ENCODE assay signal across 9 cellular contexts in genomic region chr2:181312515-181312927, GRCh38.
DNase-seq lines count a peak whose midpoint lies in the region; ATAC-seq and TF ChIP-seq lines count a peak whose summit lies in the region.
"Had no signal": no experiment of that assay in that cellular context is flagged by ENCODE, and none has a peak within 500 bp of the region (broad histone marks: within the 10 kb centered on the region; RNA-seq: fewer than 3 reads in every experiment).

No MANE protein-coding gene starts in this region.

- CTCF ChIA-PET in WTC11 (lab: Charles Lee), result interaction anchor here (0.6 kb wide), 1 partner anchor 88 kb away, joined by 3 read pairs; no protein-coding TSS in a partner anchor

- no peak overlapping the region for H3K4me3 Mint-ChIP-seq in WTC11
- H3K4me3 Mint-ChIP-seq in stimulated activated naive CD8-positive, alpha-beta T cell treated with anti-CD3 and anti-CD28 coated beads, Interleukin-15, Interleukin-2, amounts not matched to agents 100 ng/mL and 50 ng/mL, for 24 hours, result peak overlapping the region; percentile 78

- no peaks in the 10 kb centered on the region for H3K27me3 ChIP-seq in WERI-Rb-1 (ENCODE audit: insufficient read depth, low read depth, severe bottlenecking)
- H3K27me3 ChIP-seq in right atrium auricular region, result no peaks in the 10 kb centered on the region

- no peaks in the 10 kb centered on the region for H3K4me1 ChIP-seq in right atrium auricular region

- no peaks in the 10 kb centered on the region for H3K36me3 ChIP-seq in WERI-Rb-1
- no peaks in the 10 kb centered on the region for H3K36me3 ChIP-seq in right atrium auricular region

- TF ChIP-seq CTCF in WTC11 (IDR thresholded peaks at IDR 0.05) (no peak), WERI-Rb-1 (IDR thresholded peaks at IDR 0.05; ENCODE audit: low read depth, low read length) (no peak), right atrium auricular region (IDR thresholded peaks at IDR 0.05) (no peak)

- H3K36me3 Mint-ChIP-seq in WTC11, result no peaks in the 10 kb centered on the region
- no peaks in the 10 kb centered on the region for H3K36me3 Mint-ChIP-seq in stimulated activated naive CD8-positive, alpha-beta T cell treated with anti-CD3 and anti-CD28 coated beads, Interleukin-15, Interleukin-2, amounts not matched to agents 100 ng/mL and 50 ng/mL, for 24 hours (ENCODE audit: low read depth)

- peak; percentile 59 for DNase-seq in activated CD8-positive, alpha-beta memory T cell treated with anti-CD3 and anti-CD28 coated beads for 24 hours
- DNase-seq in activated CD8-positive, alpha-beta memory T cell treated with anti-CD3 and anti-CD28 coated beads, Interleukin-2, amount 50 U/mL, for 4 hours, result no peak
- no peak for DNase-seq in WTC11 (ENCODE audit: low spot score)
- DNase-seq in WERI-Rb-1, result no peak
- no peak for DNase-seq in right atrium auricular region (ENCODE audit: low spot score)
- DNase-seq in hepatic stellate cell (ENCODE audit: low spot score), result no peak
- DNase-seq: NCI-H1092 treated with DMSO at 0.1 percent for 48 hours had no signal

- POLR2A ChIA-PET in WTC11 (lab: Charles Lee), result interaction anchor here (0.6 kb wide), 1 partner anchor 742 kb away, joined by 3 read pairs; no protein-coding TSS in a partner anchor

- 0 out of 2 replicates have a peak overlapping the region, but pooled peaks have one; percentile 2 for H3K27ac Mint-ChIP-seq in WTC11
- H3K27ac Mint-ChIP-seq in stimulated activated naive CD8-positive, alpha-beta T cell treated with anti-CD3 and anti-CD28 coated beads, Interleukin-15, Interleukin-2, amounts not matched to agents 100 ng/mL and 50 ng/mL, for 24 hours, result peak overlapping the region; percentile 98

- peaks cover 6% of the 10 kb centered on the region; the same call in 1 of the 2 replicates for H3K4me1 Mint-ChIP-seq in WTC11
- H3K4me1 Mint-ChIP-seq in stimulated activated naive CD8-positive, alpha-beta T cell treated with anti-CD3 and anti-CD28 coated beads, Interleukin-15, Interleukin-2, amounts not matched to agents 100 ng/mL and 50 ng/mL, for 24 hours (ENCODE audit: low read depth), result peaks cover 71% of the 10 kb centered on the region

- H3K27ac ChIP-seq in WERI-Rb-1 (no peak overlapping the region), right atrium auricular region (no peak overlapping the region)

- H3K27me3 Mint-ChIP-seq in WTC11 (ENCODE audit: low read depth), result no peaks in the 10 kb centered on the region
- no peaks in the 10 kb centered on the region for H3K27me3 Mint-ChIP-seq in stimulated activated naive CD8-positive, alpha-beta T cell treated with anti-CD3 and anti-CD28 coated beads, Interleukin-15, Interleukin-2, amounts not matched to agents 100 ng/mL and 50 ng/mL, for 24 hours

- ATAC-seq in HG02943 (IDR thresholded peaks at IDR 0.05; ENCODE audit: low read depth, unreplicated experiment) (peak; percentile 92), WTC11 (no peak)

- H3K4me3 ChIP-seq in WERI-Rb-1 (ENCODE audit: low read depth, low read length) (no peak overlapping the region), right atrium auricular region (no peak overlapping the region)

- H3K9me3 ChIP-seq in WERI-Rb-1 (ENCODE audit: severe bottlenecking) (no peaks in the 10 kb centered on the region), right atrium auricular region (no peaks in the 10 kb centered on the region)

- no peaks in the 10 kb centered on the region for H3K9me3 Mint-ChIP-seq in WTC11
- no peaks in the 10 kb centered on the region for H3K9me3 Mint-ChIP-seq in stimulated activated naive CD8-positive, alpha-beta T cell treated with anti-CD3 and anti-CD28 coated beads, Interleukin-15, Interleukin-2, amounts not matched to agents 100 ng/mL and 50 ng/mL, for 24 hours

TF ChIP-seq in WTC11, 78 proteins besides CTCF, POLR2A, EP300 and RAD21:
- TF ChIP-seq RELA (CRISPR knock-in tag; IDR thresholded peaks at IDR 0.05; ENCODE audit: borderline replicate concordance), result no peak
- TF ChIP-seq NR3C1 (CRISPR knock-in tag; conservative IDR thresholded peaks at IDR 0.05; ENCODE audit: low read depth), result no peak
- TF ChIP-seq IRF2 (CRISPR knock-in tag; IDR thresholded peaks at IDR 0.05; ENCODE audit: borderline replicate concordance, low read depth), result no peak
- no peak for TF ChIP-seq ZNF512 (CRISPR knock-in tag; IDR thresholded peaks at IDR 0.05; ENCODE audit: borderline replicate concordance)
- TF ChIP-seq EMX1 (CRISPR knock-in tag; IDR thresholded peaks at IDR 0.05), result no peak
- TF ChIP-seq ZNF281 (CRISPR knock-in tag; IDR thresholded peaks at IDR 0.05), result no peak
- no peak for TF ChIP-seq GABPB1 (CRISPR knock-in tag; IDR thresholded peaks at IDR 0.05)
- TF ChIP-seq ZNF416 (CRISPR knock-in tag; IDR thresholded peaks at IDR 0.05), result no peak
- no peak for TF ChIP-seq KAT7 (CRISPR knock-in tag; IDR thresholded peaks at IDR 0.05; ENCODE audit: borderline replicate concordance)
- TF ChIP-seq ZNF138 (CRISPR knock-in tag; conservative IDR thresholded peaks at IDR 0.05), result no peak
- no peak for TF ChIP-seq PRRX2 (CRISPR knock-in tag; IDR thresholded peaks at IDR 0.05)
- TF ChIP-seq FOXK1 (CRISPR knock-in tag; IDR thresholded peaks at IDR 0.05), result no peak
- TF ChIP-seq HMGA2 (CRISPR knock-in tag; IDR thresholded peaks at IDR 0.05), result no peak
- TF ChIP-seq ZNF219 (CRISPR knock-in tag; IDR thresholded peaks at IDR 0.05; ENCODE audit: borderline replicate concordance), result no peak
- TF ChIP-seq USF2 (CRISPR knock-in tag; IDR thresholded peaks at IDR 0.05), result no peak
- no peak for TF ChIP-seq TP53 (CRISPR knock-in tag; IDR thresholded peaks at IDR 0.05)
- no peak for TF ChIP-seq ESRRA (CRISPR knock-in tag; IDR thresholded peaks at IDR 0.05; ENCODE audit: borderline replicate concordance)
- no peak for TF ChIP-seq NFATC4 (CRISPR knock-in tag; IDR thresholded peaks at IDR 0.05)
